In genomic region chr11:13667245-13667644, GRCh38 we compare ENCODE assay signal across 8 cellular contexts. TPM values are rescaled to one million over a fixed set of nuclear protein-coding genes. Genes with fewer than 3 reads are reported as not detected.
DNase-seq lines count a peak whose midpoint lies in the region; ATAC-seq, FAIRE-seq and TF ChIP-seq lines count a peak whose summit lies in the region.

No MANE protein-coding gene starts in this region.

- peaks cover 19% of the 10 kb centered on the region for H3K36me3 Mint-ChIP-seq in activated naive CD8-positive, alpha-beta T cell treated with anti-CD3 and anti-CD28 coated beads, Interleukin-2, amount 10 ng/mL, durations not matched to agents 7 days and 5 days

- no peaks in the 10 kb centered on the region for H3K9me3 ChIP-seq in A549

- peak overlapping the region; percentile 47 for H3K27ac Mint-ChIP-seq in activated naive CD8-positive, alpha-beta T cell treated with anti-CD3 and anti-CD28 coated beads, Interleukin-2, amount 10 ng/mL, durations not matched to agents 7 days and 5 days

- H3K27ac ChIP-seq in A549 = peak overlapping the region; percentile 90 to 92; a peak in 4 of 6 replicates

- no peak for FAIRE-seq in A549 (lab: Jason Lieb, UNC)

- no peak for TF ChIP-seq EP300 in A549 (IDR thresholded peaks at IDR 0.05)

- TF ChIP-seq RAD21 in A549 (conservative IDR thresholded peaks at IDR 0.05 in 1 of 2, IDR thresholded peaks at IDR 0.05 in 1 of 2) = no peak

- peak overlapping the region; percentile 93 for H3K4me2 ChIP-seq in A549

- CTCF ChIA-PET in A549 (lab: Yijun Ruan, JAX) = interaction anchor here (0.8 to 1.8 kb wide), 6 partner anchors 11 to 180 kb away, joined by 3 to 6 read pairs (median 4); no protein-coding TSS in a partner anchor

- POLR2A ChIA-PET in A549 (lab: Yijun Ruan, JAX) = no interaction called here
- POLR2A ChIA-PET in activated naive CD8-positive, alpha-beta T cell treated with anti-CD3 and anti-CD28 coated beads, Interleukin-2, amount 10 ng/mL, durations not matched to agents 7 days and 5 days (lab: Charles Lee) = interaction anchor here (0.6 to 2.4 kb wide), 4 partner anchors 204 to 370 kb away, joined by 3 to 11 read pairs (median 3); partner anchors contain the start of gene BTBD10

- 78% methylated on average over 5 of the region's 5 CpGs for WGBS in A549 (ENCODE audit: missing lambda C conversion rate)

- H3K4me1 ChIP-seq in A549 = peaks cover 25% of the 10 kb centered on the region; the same call in 1 of the 3 replicates

- DNase-seq in A549 (ENCODE audit: low read depth in 1 of 2, low spot score in 1 of 2) (no peak), GM20000 (ENCODE audit: low spot score) (peak; percentile 21), medulla oblongata (ENCODE audit: extremely low spot score) (peak; percentile 38), NCI-H2196 (lab: John Stamatoyannopoulos, UW; ENCODE audit: unreplicated experiment) (no peak)
- no peak for DNase-seq in activated naive CD8-positive, alpha-beta T cell treated with anti-CD3 and anti-CD28 coated beads, Interleukin-2, amount 10 ng/mL, durations not matched to agents 7 days and 5 days
- no peak for DNase-seq in activated CD8-positive, alpha-beta memory T cell treated with anti-CD3 and anti-CD28 coated beads, Interleukin-2, amount 50 U/mL, for 48 hours
- no peak for DNase-seq in stimulated activated naive CD4-positive, alpha-beta T cell treated with Interleukin-2 at 50 U/mL for 16 hours (lab: John Stamatoyannopoulos, UW)

- H3K4me1 Mint-ChIP-seq in activated naive CD8-positive, alpha-beta T cell treated with anti-CD3 and anti-CD28 coated beads, Interleukin-2, amount 10 ng/mL, durations not matched to agents 7 days and 5 days = peaks cover 34% of the 10 kb centered on the region

- peaks cover 1% of the 10 kb centered on the region for H3K9me3 Mint-ChIP-seq in activated naive CD8-positive, alpha-beta T cell treated with anti-CD3 and anti-CD28 coated beads, Interleukin-2, amount 10 ng/mL, durations not matched to agents 7 days and 5 days

- peak overlapping the region; percentile 99 for H3K4me3 Mint-ChIP-seq in activated naive CD8-positive, alpha-beta T cell treated with anti-CD3 and anti-CD28 coated beads, Interleukin-2, amount 10 ng/mL, durations not matched to agents 7 days and 5 days

- ATAC-seq in A549 = no peak
- ATAC-seq in activated naive CD8-positive, alpha-beta T cell treated with anti-CD3 and anti-CD28 coated beads, Interleukin-2, amount 10 ng/mL, durations not matched to agents 7 days and 5 days (ENCODE audit: low read depth) = no peak
- ATAC-seq in HG02973 (IDR thresholded peaks at IDR 0.05; ENCODE audit: unreplicated experiment) = no peak

- no peak for TF ChIP-seq POLR2A in A549 (IDR thresholded peaks at IDR 0.05; ENCODE audit: low read length)

- peak overlapping the region; percentile 69 for H3K4me3 ChIP-seq in A549

- peaks cover 14% of the 10 kb centered on the region for H3K27me3 Mint-ChIP-seq in activated naive CD8-positive, alpha-beta T cell treated with anti-CD3 and anti-CD28 coated beads, Interleukin-2, amount 10 ng/mL, durations not matched to agents 7 days and 5 days

- TF ChIP-seq CTCF in A549 (IDR thresholded peaks at IDR 0.05) = no peak
- TF ChIP-seq CTCF in GM20000 (IDR thresholded peaks at IDR 0.05; ENCODE audit: extremely low read depth, missing control alignments) = no peak

TF ChIP-seq in A549, 52 proteins besides CTCF, POLR2A, EP300 and RAD21:
- no peak for TF ChIP-seq NR3C1 (IDR thresholded peaks at IDR 0.05)
- no peak for TF ChIP-seq HOXB13 (CRISPR knock-in tag; IDR thresholded peaks at IDR 0.05; ENCODE audit: low read depth)

RNA-seq across cellular contexts. Expression of gene FAR1, which starts 1.2 kb away (rescaled TPM):
- polyA plus RNA-seq in A549 (2011; rRNA removed) (111 and 119 TPM in 2 replicates), A549 (2017; fragmentation: RNase III; extraction: RNeasy Plus Mini Kit Qiagen cat#74134 plus additional on column Dnase treatment) (41.8 to 44.3 TPM (median 42.2 TPM) in 3 replicates)
- polyA plus RNA-seq in A549 (2012; cell fraction: cytosol; rRNA removed) = 33.2 and 34.9 TPM in 2 replicates
- polyA plus RNA-seq in A549 (2012; cell fraction: nucleus; rRNA removed) = 16.0 and 18.1 TPM in 2 replicates
- polyA minus RNA-seq in A549 (2011; rRNA and poly(A)+ RNA removed) = 50.3 and 51.3 TPM in 2 replicates
- total RNA-seq in activated naive CD8-positive, alpha-beta T cell treated with anti-CD3 and anti-CD28 coated beads, Interleukin-2, amount 10 ng/mL, durations not matched to agents 7 days and 5 days = 10 to 100 TPM; 48.9 to 49.7 TPM

Comparison
In these comparisons a context has a peak if more than half of its experiments do, and no peak if none do; other contexts are left out.
1. DNase-seq: peak in GM20000 (single experiment) and medulla oblongata (single experiment); none in A549 (0 of 2), activated naive CD8-positive, alpha-beta T cell treated with anti-CD3 and anti-CD28 coated beads, Interleukin-2, amount 10 ng/mL, durations not matched to agents 7 days and 5 days (single experiment), NCI-H2196 (single experiment), activated CD8-positive, alpha-beta memory T cell treated with anti-CD3 and anti-CD28 coated beads, Interleukin-2, amount 50 U/mL, for 48 hours (single experiment) and stimulated activated naive CD4-positive, alpha-beta T cell treated with Interleukin-2 at 50 U/mL for 16 hours (single experiment).